1 cellular context compared by ENCODE assay signal in the genomic region with DNA sequence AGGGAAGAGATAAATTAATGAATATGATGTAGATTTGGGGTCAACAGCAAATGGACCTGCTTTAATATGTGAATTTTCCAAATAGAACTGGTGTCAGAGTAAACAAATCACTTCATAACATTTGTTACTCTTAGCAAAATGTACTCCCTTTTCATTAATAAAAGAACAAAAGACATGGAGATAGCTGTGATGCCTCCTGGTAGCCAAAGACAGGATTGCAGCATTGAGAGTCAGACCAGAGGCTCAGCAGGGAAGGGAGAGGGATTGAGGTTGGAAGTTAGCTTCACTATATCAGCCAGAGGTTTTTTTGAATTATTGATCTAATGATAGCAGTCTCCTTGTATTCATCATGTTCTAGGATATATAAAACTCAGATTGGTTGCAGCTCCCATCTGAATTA.
TF ChIP-seq lines count a peak whose summit lies in the region.

No MANE protein-coding gene starts in this region.

TF ChIP-seq in IMR-90, 13 proteins besides CTCF, POLR2A, EP300 and RAD21:
- no peak for TF ChIP-seq SMC3 (IDR thresholded peaks at IDR 0.05; ENCODE audit: low read depth, low read length)
- no peak for TF ChIP-seq BHLHE40 (IDR thresholded peaks at IDR 0.05; ENCODE audit: low read depth, low read length)
- no peak for TF ChIP-seq RCOR1 (IDR thresholded peaks at IDR 0.05; ENCODE audit: insufficient replicate concordance, low read length)
- TF ChIP-seq USF2 (IDR thresholded peaks at IDR 0.05; ENCODE audit: low read depth, low read length) = no peak
- no peak for TF ChIP-seq CEBPB (IDR thresholded peaks at IDR 0.05; ENCODE audit: low read depth, low read length)
- TF ChIP-seq MAZ (IDR thresholded peaks at IDR 0.05; ENCODE audit: borderline replicate concordance, low read depth, low read length) = no peak
- no peak for TF ChIP-seq NFE2L2 (IDR thresholded peaks at IDR 0.05; ENCODE audit: low read depth, low read length)
- no peak for TF ChIP-seq MXI1 (IDR thresholded peaks at IDR 0.05; ENCODE audit: borderline replicate concordance, low read depth, low read length)
- no peak for TF ChIP-seq MAFK (IDR thresholded peaks at IDR 0.05; ENCODE audit: low read depth, low read length)
- no peak for TF ChIP-seq CHD1 (IDR thresholded peaks at IDR 0.05; ENCODE audit: low read depth, low read length)
- no peak for TF ChIP-seq ELK1 (IDR thresholded peaks at IDR 0.05; ENCODE audit: borderline replicate concordance, low read depth, low read length)
- TF ChIP-seq FOS (IDR thresholded peaks at IDR 0.05; ENCODE audit: low read depth, low read length) = no peak
- no peak for TF ChIP-seq RFX5 (IDR thresholded peaks at IDR 0.05; ENCODE audit: low read depth, low read length)
